13 cellular contexts compared by ENCODE assay signal in genomic region chr1:1114431-1114830, GRCh38. TPM values are rescaled to one million over a fixed set of nuclear protein-coding genes. Genes with fewer than 3 reads are reported as not detected.
A peak's percentile ranks its signal among the peaks of the same experiment; 100 is the strongest.
DNase-seq lines count a peak whose midpoint lies in the region; ATAC-seq and TF ChIP-seq lines count a peak whose summit lies in the region.
"Had no signal": no experiment of that assay in that cellular context is flagged by ENCODE, and none has a peak within 500 bp of the region (broad histone marks: within the 10 kb centered on the region; RNA-seq: fewer than 3 reads in every experiment).

No MANE protein-coding gene starts in this region.

- H3K4me3 ChIP-seq in CD8-positive, alpha-beta T cell (ENCODE audit: low read depth, low read length) = no peak overlapping the region
- peak overlapping the region; percentile 51 for H3K4me3 ChIP-seq in HUES6 (ENCODE audit: low read depth, low read length)

- CTCF ChIA-PET in CD8-positive, alpha-beta T cell (lab: Charles Lee) = interaction anchor here (1.1 kb wide), 1 partner anchor 50 kb away, joined by 3 read pairs; no protein-coding TSS in a partner anchor

- POLR2A ChIA-PET in CD8-positive, alpha-beta T cell (lab: Charles Lee) = interaction anchor here (1.5 kb wide), 1 partner anchor 11 kb away, joined by 3 read pairs; no protein-coding TSS in a partner anchor

- TF ChIP-seq CTCF in CD8-positive, alpha-beta T cell (IDR thresholded peaks at IDR 0.05) = no peak
- TF ChIP-seq CTCF in brain (conservative IDR thresholded peaks at IDR 0.05) = no peak

- peak overlapping the region; percentile 49 for H3K27ac Mint-ChIP-seq in CD8-positive, alpha-beta T cell
- H3K27ac Mint-ChIP-seq in brain = peak overlapping the region in 1 of 5 experiments; percentile 62
- H3K27ac Mint-ChIP-seq in natural killer cell treated with Interleukin-12 subunit alpha and Interleukin-12 subunit beta and Interleukin-15 and Interleukin-18, amount 100 ng/mL, for 72 hours = peak overlapping the region; percentile 23 to 45

- H3K36me3 ChIP-seq in CD8-positive, alpha-beta T cell (ENCODE audit: insufficient read depth, low read length) = no peaks in the 10 kb centered on the region
- peaks cover 12% of the 10 kb centered on the region; the same call in 1 of the 2 replicates for H3K36me3 ChIP-seq in HUES6 (ENCODE audit: control insufficient read depth, insufficient read depth, low read length)

- no peak for ATAC-seq in CD8-positive, alpha-beta T cell
- no peak for ATAC-seq in natural killer cell treated with Interleukin-12 subunit alpha and Interleukin-12 subunit beta and Interleukin-15 and Interleukin-18, amount 100 ng/mL, for 72 hours
- ATAC-seq: gastrocnemius medialis had no signal

- intact Hi-C loops in CD8-positive, alpha-beta T cell (cut with DNase I, micrococcal nuclease) = loop anchor here in 1 of 2 experiments (10.0 kb wide), 1 partner anchor 340 kb away; no protein-coding TSS in a partner anchor

- peaks cover 4% of the 10 kb centered on the region for H3K27me3 Mint-ChIP-seq in CD8-positive, alpha-beta T cell (ENCODE audit: low read depth)
- peaks cover 10% of the 10 kb centered on the region for H3K27me3 Mint-ChIP-seq in brain
- peaks cover 3 to 7% of the 10 kb centered on the region in 2 donors for H3K27me3 Mint-ChIP-seq in natural killer cell treated with Interleukin-12 subunit alpha and Interleukin-12 subunit beta and Interleukin-15 and Interleukin-18, amount 100 ng/mL, for 72 hours

- peaks cover 4% of the 10 kb centered on the region for H3K9me3 Mint-ChIP-seq in CD8-positive, alpha-beta T cell
- peaks cover 3 to 15% (median 6%) of the 10 kb centered on the region in 5 experiments for H3K9me3 Mint-ChIP-seq in brain
- H3K9me3 Mint-ChIP-seq in natural killer cell treated with Interleukin-12 subunit alpha and Interleukin-12 subunit beta and Interleukin-15 and Interleukin-18, amount 100 ng/mL, for 72 hours = no peaks in the 10 kb centered on the region

- no peak overlapping the region for H3K27ac ChIP-seq in CD8-positive, alpha-beta T cell (ENCODE audit: low read depth, low read length)
- H3K27ac ChIP-seq in HUES6 (ENCODE audit: low read depth, low read length) = no peak overlapping the region
- H3K27ac ChIP-seq: gastrocnemius medialis, KMS-11 had no signal

- H3K9ac ChIP-seq in HUES6 (ENCODE audit: low read length) = no peak overlapping the region
- H3K9ac ChIP-seq: KMS-11 had no signal

- H3K4me1 Mint-ChIP-seq in CD8-positive, alpha-beta T cell (ENCODE audit: low read depth) = peaks cover 13% of the 10 kb centered on the region
- peaks cover 22% of the 10 kb centered on the region for H3K4me1 Mint-ChIP-seq in brain
- H3K4me1 Mint-ChIP-seq in natural killer cell treated with Interleukin-12 subunit alpha and Interleukin-12 subunit beta and Interleukin-15 and Interleukin-18, amount 100 ng/mL, for 72 hours (ENCODE audit: low read depth in 2 of 2) = peaks cover 0 to 20% of the 10 kb centered on the region in 2 donors

- no peaks in the 10 kb centered on the region for H3K27me3 ChIP-seq in CD8-positive, alpha-beta T cell (ENCODE audit: insufficient read depth, low read length)
- H3K27me3 ChIP-seq in HUES6 (ENCODE audit: control insufficient read depth, insufficient read depth, low read length) = peaks cover 29% of the 10 kb centered on the region

- peaks cover 11% of the 10 kb centered on the region for H3K4me1 ChIP-seq in CD8-positive, alpha-beta T cell (ENCODE audit: insufficient read depth, low read length)
- no peaks in the 10 kb centered on the region; the same call in 1 of the 2 replicates for H3K4me1 ChIP-seq in HUES6 (ENCODE audit: control insufficient read depth, insufficient read depth, low read length)

- peak overlapping the region; percentile 80 for H3K4me3 Mint-ChIP-seq in CD8-positive, alpha-beta T cell
- H3K4me3 Mint-ChIP-seq in brain = peak overlapping the region; percentile 86 to 93 (median 90)
- peak overlapping the region; percentile 84 for H3K4me3 Mint-ChIP-seq in natural killer cell treated with Interleukin-12 subunit alpha and Interleukin-12 subunit beta and Interleukin-15 and Interleukin-18, amount 100 ng/mL, for 72 hours

- no peak for DNase-seq in CD8-positive, alpha-beta T cell
- DNase-seq in natural killer cell treated with Interleukin-12 subunit alpha and Interleukin-12 subunit beta and Interleukin-15 and Interleukin-18, amount 100 ng/mL, for 72 hours (ENCODE audit: low spot score) = peak; percentile 32
- DNase-seq in NOMO-1 treated with DMSO at 0.1 percent for 48 hours (lab: John Stamatoyannopoulos, UW; ENCODE audit: unreplicated experiment) = no peak
- DNase-seq in SIG-M5 treated with dmso at 0.1 percent for 504 hours (lab: John Stamatoyannopoulos, UW; ENCODE audit: unreplicated experiment) = no peak
- DNase-seq in NCI-H345 (lab: John Stamatoyannopoulos, UW) = no peak
- no peak for DNase-seq in NCI-H1048 (lab: John Stamatoyannopoulos, UW)
- DNase-seq: DMS79; gastrocnemius medialis; NCI-H510A; stimulated activated CD8-positive, alpha-beta memory T cell treated with anti-CD3 and anti-CD28 coated beads, Interleukin-4, amount 100 ng/mL, for 48 hours had no signal

- peaks cover 12% of the 10 kb centered on the region for H3K36me3 Mint-ChIP-seq in CD8-positive, alpha-beta T cell
- H3K36me3 Mint-ChIP-seq in brain = peaks cover 41% of the 10 kb centered on the region
- peaks cover 5% of the 10 kb centered on the region for H3K36me3 Mint-ChIP-seq in natural killer cell treated with Interleukin-12 subunit alpha and Interleukin-12 subunit beta and Interleukin-15 and Interleukin-18, amount 100 ng/mL, for 72 hours

- H3K9me3 ChIP-seq in CD8-positive, alpha-beta T cell (ENCODE audit: low read length) = peaks cover 6% of the 10 kb centered on the region
- peaks cover 11% of the 10 kb centered on the region for H3K9me3 ChIP-seq in HUES6 (ENCODE audit: control insufficient read depth, insufficient read depth, low read depth, low read length)

RNA-seq across cellular contexts. Expression of gene C1orf159, which starts 1.5 kb away (rescaled TPM):
- 10 to 100 TPM; 14.3 to 17.6 TPM for total RNA-seq in CD8-positive, alpha-beta T cell
- polyA plus RNA-seq in brain (ENCODE audit: insufficient read depth, low read depth, low replicate concordance) = 10.8 TPM
- 10 to 100 TPM; 18.6 to 37.1 TPM for total RNA-seq in natural killer cell treated with Interleukin-12 subunit alpha and Interleukin-12 subunit beta and Interleukin-15 and Interleukin-18, amount 100 ng/mL, for 72 hours

RNA-seq across cellular contexts. Expression of gene RNF223, which starts 40.3 kb away (rescaled TPM):
- total RNA-seq in CD8-positive, alpha-beta T cell = not detected
- polyA plus RNA-seq in brain (ENCODE audit: insufficient read depth, low read depth, low replicate concordance) = not detected
- not detected for total RNA-seq in natural killer cell treated with Interleukin-12 subunit alpha and Interleukin-12 subunit beta and Interleukin-15 and Interleukin-18, amount 100 ng/mL, for 72 hours
- total RNA-seq: gastrocnemius medialis had no signal

RNA-seq across cellular contexts. Expression of gene TTLL10, which starts 59.2 kb away (rescaled TPM):
- not detected for total RNA-seq in CD8-positive, alpha-beta T cell
- 1.7 TPM for polyA plus RNA-seq in brain (ENCODE audit: insufficient read depth, low read depth, low replicate concordance)
- under 1 TPM in 1 of 2 donors, not detected in 1; 0.31 TPM for total RNA-seq in natural killer cell treated with Interleukin-12 subunit alpha and Interleukin-12 subunit beta and Interleukin-15 and Interleukin-18, amount 100 ng/mL, for 72 hours
